Comparison of ENCODE assay signal across 20 cellular contexts in genomic region chr11:61505640-61506155, GRCh38. TPM values are rescaled to one million over a fixed set of nuclear protein-coding genes. Genes with fewer than 3 reads are reported as not detected.
DNase-seq lines count a peak whose midpoint lies in the region; ATAC-seq and TF ChIP-seq lines count a peak whose summit lies in the region.
"Had no signal": no experiment of that assay in that cellular context is flagged by ENCODE, and none has a peak within 500 bp of the region (broad histone marks: within the 10 kb centered on the region; RNA-seq: fewer than 3 reads in every experiment).

No MANE protein-coding gene starts in this region.

- peaks cover 27% of the 10 kb centered on the region for H3K4me1 ChIP-seq in neural progenitor cell
- H3K4me1 ChIP-seq: BE2C had no signal

- H2AFZ ChIP-seq in neural progenitor cell (replicated peaks): no peak overlapping the region

- H4K20me1 ChIP-seq in neural progenitor cell (ENCODE audit: low read depth): peaks cover 18% of the 10 kb centered on the region

- H3K9me3 ChIP-seq in neural progenitor cell (ENCODE audit: low read depth): no peaks in the 10 kb centered on the region
- H3K9me3 ChIP-seq: BE2C, ovary, thyroid gland had no signal

- H3K4me1 Mint-ChIP-seq in neural progenitor cell: peaks cover 69% of the 10 kb centered on the region

- no peaks in the 10 kb centered on the region for H3K79me2 ChIP-seq in neural progenitor cell (ENCODE audit: low read depth)

- no peak overlapping the region for H3K27ac Mint-ChIP-seq in neural progenitor cell
- H3K27ac Mint-ChIP-seq: activated CD4-positive, alpha-beta T cell treated with anti-CD3 and anti-CD28 coated beads, Interleukin-2, amount 10 ng/mL, durations not matched to agents 24 days and 14 days; activated naive CD4-positive, alpha-beta T cell treated with anti-CD3 and anti-CD28 coated beads for 36 hours; IgD-negative memory B cell had no signal

- no peaks in the 10 kb centered on the region for H3K9me3 Mint-ChIP-seq in neural progenitor cell
- H3K9me3 Mint-ChIP-seq: activated CD4-positive, alpha-beta T cell treated with anti-CD3 and anti-CD28 coated beads, Interleukin-2, amount 10 ng/mL, durations not matched to agents 24 days and 14 days; activated naive CD4-positive, alpha-beta T cell treated with anti-CD3 and anti-CD28 coated beads for 36 hours; IgD-negative memory B cell had no signal

- peaks cover 23% of the 10 kb centered on the region for H3K27me3 Mint-ChIP-seq in neural progenitor cell (ENCODE audit: insufficient read depth, low read depth)

- no peaks in the 10 kb centered on the region for H3K36me3 Mint-ChIP-seq in neural progenitor cell
- H3K36me3 Mint-ChIP-seq: IgD-negative memory B cell had no signal

- peak; percentile 27 for DNase-seq in G401 (ENCODE audit: low spot score)
- peak; percentile 62 for DNase-seq in NCI-H2171 treated with DMSO at 0.1 percent for 48 hours (lab: John Stamatoyannopoulos, UW)
- peak in 47 of 61 donors; percentile 19 to 95 (median 69) for DNase-seq in caudate nucleus (lab: John Stamatoyannopoulos, UW)
- no peak for DNase-seq in neural progenitor cell (ENCODE audit: low spot score)
- DNase-seq in middle frontal gyrus (ENCODE audit: extremely low spot score, low spot score): no peak
- DNase-seq: activated CD4-positive, alpha-beta T cell treated with anti-CD3 and anti-CD28 coated beads, Interleukin-2, amount 10 ng/mL, durations not matched to agents 24 days and 14 days; activated naive CD4-positive, alpha-beta T cell treated with anti-CD3 and anti-CD28 coated beads for 36 hours; BE2C; left colon; NCI-H1092 treated with DMSO at 0.1 percent for 48 hours; NK-92 treated with Interleukin-12 subunit alpha and Interleukin-12 subunit beta, amount 100 ng/mL, for 24 hours; ovary; SIG-M5; T-helper 9 cell; thyroid gland had no signal

- no peak for TF ChIP-seq CTCF in neural progenitor cell (IDR thresholded peaks at IDR 0.05)

- peak overlapping the region; percentile 24 for H3K4me2 ChIP-seq in neural progenitor cell

- H3K27ac ChIP-seq in caudate nucleus (ENCODE audit: low read depth, low read length) (peak overlapping the region; percentile 58), neural progenitor cell (no peak overlapping the region)
- H3K27ac ChIP-seq: ovary, thyroid gland had no signal

- H3K4me3 ChIP-seq in neural progenitor cell: no peak overlapping the region
- H3K4me3 ChIP-seq: ovary, skin epidermis, thyroid gland had no signal

- ATAC-seq in HG02642 (IDR thresholded peaks at IDR 0.05; ENCODE audit: poor library complexity, unreplicated experiment) (no peak), GM18861 (IDR thresholded peaks at IDR 0.05; ENCODE audit: unreplicated experiment) (no peak), GM19467 (IDR thresholded peaks at IDR 0.05; ENCODE audit: unreplicated experiment) (no peak)
- ATAC-seq: left colon had no signal

- in situ Hi-C loops in G401 (cut with HindIII; ENCODE audit: low sequenced_read_pairs): no loop called here

- no peaks in the 10 kb centered on the region for H3K36me3 ChIP-seq in neural progenitor cell
- H3K36me3 ChIP-seq: BE2C, ovary, thyroid gland had no signal

- H3K27me3 ChIP-seq in neural progenitor cell: peaks cover 58% of the 10 kb centered on the region

- H3K9ac ChIP-seq in neural progenitor cell: no peak overlapping the region

- peaks cover 27% of the 10 kb centered on the region for H3F3A ChIP-seq in neural progenitor cell (ENCODE audit: low read depth)

- H3K4me3 Mint-ChIP-seq in neural progenitor cell: no peak overlapping the region
- H3K4me3 Mint-ChIP-seq: activated CD4-positive, alpha-beta T cell treated with anti-CD3 and anti-CD28 coated beads, Interleukin-2, amount 10 ng/mL, durations not matched to agents 24 days and 14 days; activated naive CD4-positive, alpha-beta T cell treated with anti-CD3 and anti-CD28 coated beads for 36 hours; IgD-negative memory B cell had no signal

RNA-seq across cellular contexts. Expression of gene LRRC10B, which starts 2.9 kb away (rescaled TPM):
- total RNA-seq in G401 (2014; rRNA removed; shearing (Covaris generic)): 2.5 and 4.6 TPM in 2 replicates
- total RNA-seq in neural progenitor cell (ENCODE audit: low replicate concordance): 0.74 TPM in 1 of 2 replicates, not detected in the other
- total RNA-seq: activated naive CD4-positive, alpha-beta T cell treated with anti-CD3 and anti-CD28 coated beads for 36 hours had no signal

Comparison
In these comparisons a context has a peak if more than half of its experiments do, and no peak if none do; other contexts are left out.
1. DNase-seq: peak in G401 (single experiment), NCI-H2171 treated with DMSO at 0.1 percent for 48 hours (single experiment) and caudate nucleus (47 of 61); none in neural progenitor cell (single experiment) and middle frontal gyrus (single experiment).